ENCODE assay signal across 10 cellular contexts in genomic region chr1:9628541-9629444, GRCh38. TPM values are rescaled to one million over a fixed set of nuclear protein-coding genes. Genes with fewer than 3 reads are reported as not detected.
A peak's percentile ranks its signal among the peaks of the same experiment; 100 is the strongest.
DNase-seq lines count a peak whose midpoint lies in the region; ATAC-seq and TF ChIP-seq lines count a peak whose summit lies in the region.
"Had no signal": no experiment of that assay in that cellular context is flagged by ENCODE, and none has a peak within 500 bp of the region (broad histone marks: within the 10 kb centered on the region; RNA-seq: fewer than 3 reads in every experiment).

No MANE protein-coding gene starts in this region.

- no peak for ATAC-seq in Right ventricle myocardium inferior
- peak; percentile 39 for ATAC-seq in mucosa of descending colon
- ATAC-seq in GM18870 (IDR thresholded peaks at IDR 0.05; ENCODE audit: unreplicated experiment): no peak

- intact Hi-C loops in Right ventricle myocardium inferior (cut with DNase I): loop anchor here (5.0 kb wide), 1 partner anchor 284 kb away; the partner anchor contains the start of gene CTNNBIP1
- intact Hi-C loops in left ventricle myocardium inferior (cut with micrococcal nuclease): no loop called here
- intact Hi-C loops in mucosa of descending colon (cut with DNase I, micrococcal nuclease): no loop called here
- intact Hi-C loops in vagina (cut with DNase I): loop anchor here (5.0 kb wide), 1 partner anchor 239 kb away; no protein-coding TSS in a partner anchor

- H3K4me3 ChIP-seq in left ventricle myocardium inferior: no peak overlapping the region
- H3K4me3 ChIP-seq in mucosa of descending colon: no peak overlapping the region
- H3K4me3 ChIP-seq in vagina: peak overlapping the region in 1 of 2 donors; percentile 2
- H3K4me3 ChIP-seq: HAP-1, lung had no signal

- H3K4me1 ChIP-seq in left ventricle myocardium inferior: peaks cover 11% of the 10 kb centered on the region
- H3K4me1 ChIP-seq in mucosa of descending colon (ENCODE audit: low read depth): peaks cover 3% of the 10 kb centered on the region
- H3K4me1 ChIP-seq in vagina: peaks cover 13% of the 10 kb centered on the region

- TF ChIP-seq POLR2A in vagina (IDR thresholded peaks at IDR 0.05): no peak

- H3K9me3 ChIP-seq in left ventricle myocardium inferior (replicated peaks) (no peaks in the 10 kb centered on the region), mucosa of descending colon (no peaks in the 10 kb centered on the region), vagina (no peaks in the 10 kb centered on the region)
- H3K9me3 ChIP-seq: HAP-1 had no signal

- H3K27ac ChIP-seq in left ventricle myocardium inferior (replicated peaks) (no peak overlapping the region), vagina (peak overlapping the region; percentile 23)

- DNase-seq in Right ventricle myocardium inferior (ENCODE audit: missing footprints) (peak; percentile 60), left ventricle myocardium inferior (no peak), mucosa of descending colon (peak; percentile 28 to 78 (median 44)), vagina (ENCODE audit: extremely low spot score in 2 of 2) (no peak), D341Med (ENCODE audit: low spot score) (no peak), UCSD-AML1 (lab: John Stamatoyannopoulos, UW; ENCODE audit: unreplicated experiment) (no peak)
- DNase-seq in activated CD8-positive, alpha-beta memory T cell treated with anti-CD3 and anti-CD28 coated beads, Interleukin-2, amount 50 U/mL, for 48 hours: peak; percentile 86

- H3K27me3 ChIP-seq in left ventricle myocardium inferior (ENCODE audit: low read depth) (peaks cover 38% of the 10 kb centered on the region), vagina (no peaks in the 10 kb centered on the region)

- TF ChIP-seq CTCF in left ventricle myocardium inferior (IDR thresholded peaks at IDR 0.05; ENCODE audit: borderline replicate concordance) (no peak), mucosa of descending colon (IDR thresholded peaks at IDR 0.05) (no peak), vagina (IDR thresholded peaks at IDR 0.05) (no peak)

- no peaks in the 10 kb centered on the region for H3K36me3 ChIP-seq in left ventricle myocardium inferior
- H3K36me3 ChIP-seq in mucosa of descending colon (ENCODE audit: low read depth): no peaks in the 10 kb centered on the region
- H3K36me3 ChIP-seq in vagina: no peaks in the 10 kb centered on the region
- H3K36me3 ChIP-seq: HAP-1 had no signal

RNA-seq across cellular contexts. Expression of gene PIK3CD, which starts 22.7 kb away (rescaled TPM):
- total RNA-seq in Right ventricle myocardium inferior: 4.1 TPM
- total RNA-seq in left ventricle myocardium inferior: 2.6 TPM
- 10 to 100 TPM in 1 of 3 donors, 1 to 10 TPM in 2; 4.6 to 11.7 (median 4.8) TPM for total RNA-seq in mucosa of descending colon
- total RNA-seq in vagina: 13.0 TPM

RNA-seq across cellular contexts. Expression of gene TMEM201, which starts 40.1 kb away (rescaled TPM):
- 17.4 TPM for total RNA-seq in Right ventricle myocardium inferior
- total RNA-seq in left ventricle myocardium inferior: 21.1 TPM
- total RNA-seq in mucosa of descending colon: 10 to 100 TPM in 1 of 3 donors, 1 to 10 TPM in 2; 8.1 to 12.1 (median 8.4) TPM
- 12.0 TPM for total RNA-seq in vagina

Comparison
In these comparisons a context has a peak if more than half of its experiments do, and no peak if none do; other contexts are left out.
1. DNase-seq: peak in Right ventricle myocardium inferior (single experiment), activated CD8-positive, alpha-beta memory T cell treated with anti-CD3 and anti-CD28 coated beads, Interleukin-2, amount 50 U/mL, for 48 hours (single experiment) and mucosa of descending colon (3 of 3); none in left ventricle myocardium inferior (single experiment), vagina (0 of 2), D341Med (single experiment) and UCSD-AML1 (single experiment).
2. intact Hi-C loops: an anchor here in Right ventricle myocardium inferior (5.0 kb wide) and vagina (5.0 kb wide); none called in left ventricle myocardium inferior and mucosa of descending colon.